ENCODE assay signal across 1 cellular context in genomic region chr6:73461537-73462350, GRCh38.
TF ChIP-seq lines count a peak whose summit lies in the region.

TSS of gene MTO1 (plus strand) at chr6:73461737. CDS start at chr6:73461855, 118 bp downstream.

TF ChIP-seq in K562, 482 proteins besides CTCF, POLR2A, EP300 and RAD21 (continued from another document and continues in another):
- TF ChIP-seq MCM5 (IDR thresholded peaks at IDR 0.05; ENCODE audit: low read depth) (no peak), ZNF274 (IDR thresholded peaks at IDR 0.05; ENCODE audit: borderline replicate concordance, low read depth, low read length) (no peak), ZC3H11A (IDR thresholded peaks at IDR 0.05; ENCODE audit: low read depth, low read length) (no peak), ZNF277 (CRISPR knock-in tag; IDR thresholded peaks at IDR 0.05; ENCODE audit: borderline replicate concordance) (no peak), ZNF639 (CRISPR knock-in tag; conservative IDR thresholded peaks at IDR 0.05 in 1 of 2, IDR thresholded peaks at IDR 0.05 in 1 of 2) (0 out of 4 replicates have a peak, but pooled peaks of 1 of the 2 experiments have one; percentile 52), AFF4 (CRISPR knock-in tag; IDR thresholded peaks at IDR 0.05) (peak; percentile 82), ILF3 (IDR thresholded peaks at IDR 0.05; ENCODE audit: borderline replicate concordance) (no peak), NR2F6 (CRISPR knock-in tag; IDR thresholded peaks at IDR 0.05) (no peak), CHD1 (IDR thresholded peaks at IDR 0.05; ENCODE audit: low read length) (peak; percentile 61), ZNF717 (CRISPR knock-in tag; IDR thresholded peaks at IDR 0.05) (no peak), ZNF146 (CRISPR knock-in tag; IDR thresholded peaks at IDR 0.05; ENCODE audit: unreplicated experiment) (no peak), HMG20A (CRISPR knock-in tag; conservative IDR thresholded peaks at IDR 0.05) (no peak), TEAD4 (IDR thresholded peaks at IDR 0.05; ENCODE audit: low read length) (no peak), TEAD4 (CRISPR knock-in tag; IDR thresholded peaks at IDR 0.05; ENCODE audit: borderline replicate concordance) (no peak), UBTF (IDR thresholded peaks at IDR 0.05; ENCODE audit: borderline replicate concordance in 1 of 2, low read depth in 2 of 2, low read length in 2 of 2) (0 out of 4 replicates have a peak, but pooled peaks of 1 of the 2 experiments have one; percentile 53), CTBP1 (IDR thresholded peaks at IDR 0.05; ENCODE audit: borderline replicate concordance) (peak; percentile 40; the same call in 1 of the 2 replicates), NR1H2 (CRISPR knock-in tag; IDR thresholded peaks at IDR 0.05) (no peak), FOSL1 (tag; conservative IDR thresholded peaks at IDR 0.05) (no peak), ZNF766 (CRISPR knock-in tag; conservative IDR thresholded peaks at IDR 0.05) (0 out of 2 replicates have a peak, but pooled peaks have one; percentile 12), E2F5 (CRISPR knock-in tag; IDR thresholded peaks at IDR 0.05) (0 out of 2 replicates have a peak, but pooled peaks have one; percentile 70), FOS (IDR thresholded peaks at IDR 0.05; ENCODE audit: extremely low read depth, insufficient read length) (no peak), LCOR (CRISPR knock-in tag; IDR thresholded peaks at IDR 0.05) (peak; percentile 89), ZSCAN32 (CRISPR knock-in tag; IDR thresholded peaks at IDR 0.05) (peak; percentile 55; the same call in 1 of the 2 replicates), SRSF3 (IDR thresholded peaks at IDR 0.05; ENCODE audit: insufficient read depth, low read length) (peak; percentile 97), ZNF212 (CRISPR knock-in tag; IDR thresholded peaks at IDR 0.05) (no peak), ETV6 (IDR thresholded peaks at IDR 0.05; ENCODE audit: borderline replicate concordance in 1 of 2, low read depth in 2 of 2, low read length in 1 of 2) (no peak), ETV6 (CRISPR knock-in tag; IDR thresholded peaks at IDR 0.05; ENCODE audit: borderline replicate concordance) (no peak), SUPT5H (IDR thresholded peaks at IDR 0.05) (peak; percentile 89), ETV5 (CRISPR knock-in tag; IDR thresholded peaks at IDR 0.05; ENCODE audit: low read depth) (peak; percentile 38; the same call in 1 of the 2 replicates), SMARCA4 (IDR thresholded peaks at IDR 0.05) (peak; percentile 21; the same call in 1 of the 2 replicates), STAT6 (CRISPR knock-in tag; IDR thresholded peaks at IDR 0.05) (peak; percentile 89; the same call in 1 of the 2 replicates), ZNF384 (IDR thresholded peaks at IDR 0.05; ENCODE audit: low read depth, low read length) (peak; percentile 11; the same call in 1 of the 2 replicates), CEBPG (CRISPR knock-in tag; IDR thresholded peaks at IDR 0.05) (peak; percentile 98), CEBPG (tag; conservative IDR thresholded peaks at IDR 0.05 in 1 of 2, IDR thresholded peaks at IDR 0.05 in 1 of 2) (peak; percentile 95 to 98), HOXB6 (CRISPR knock-in tag; IDR thresholded peaks at IDR 0.05; ENCODE audit: borderline replicate concordance) (no peak), ZNF431 (CRISPR knock-in tag; IDR thresholded peaks at IDR 0.05) (0 out of 2 replicates have a peak, but pooled peaks have one; percentile 27), ZBTB34 (CRISPR knock-in tag; IDR thresholded peaks at IDR 0.05) (peak; percentile 56; the same call in 1 of the 2 replicates), SAP30 (IDR thresholded peaks at IDR 0.05; ENCODE audit: borderline replicate concordance, insufficient read depth, low read depth, low read length, poor library complexity, severe bottlenecking) (peak; percentile 90), ZBTB11 (CRISPR knock-in tag; IDR thresholded peaks at IDR 0.05) (no peak; a peak in 1 of 6 replicates), MAFK (IDR thresholded peaks at IDR 0.05; ENCODE audit: low read length) (no peak), SIN3A (IDR thresholded peaks at IDR 0.05; ENCODE audit: borderline replicate concordance in 2 of 2, control insufficient read depth in 1 of 2, low read depth in 2 of 2, low read length in 2 of 2) (peak in 1 of 2 experiments; percentile 89; a peak in 1 of 4 replicates), MNT (conservative IDR thresholded peaks at IDR 0.05) (peak; percentile 53 to 90)
